In the genomic region with DNA sequence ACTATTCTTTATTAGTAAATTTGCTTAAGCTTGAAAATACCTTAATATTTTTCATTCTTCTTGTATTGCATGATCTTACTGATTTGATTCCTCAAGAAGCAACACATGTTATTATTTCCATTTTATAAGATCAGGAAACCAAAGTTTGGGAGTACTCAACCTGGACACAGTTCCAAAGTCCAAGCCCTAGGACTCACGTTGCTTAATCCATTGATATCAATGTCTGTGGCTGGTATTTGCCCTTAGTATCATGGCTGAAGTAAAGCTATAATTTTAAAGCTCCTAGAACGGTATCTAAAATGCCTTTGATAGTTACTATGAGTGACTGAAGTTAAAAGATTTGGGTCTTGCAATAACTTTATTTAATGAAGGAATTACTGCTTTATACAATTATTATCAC, we compare ENCODE assay signal across 34 cellular contexts.
"Had no signal": no experiment of that assay in that cellular context is flagged by ENCODE, and none has a peak within 500 bp of the region (broad histone marks: within the 10 kb centered on the region; RNA-seq: fewer than 3 reads in every experiment).

No MANE protein-coding gene starts in this region.

- H3K4me3 ChIP-seq: MG63 had no signal

- H3K27me3 ChIP-seq: MG63 had no signal

- H3K9ac ChIP-seq: KMS-11 had no signal

- DNase-seq: Karpas-422, Kasumi-1, KG1, MG63, MM.1S, MV-4-11, NCI-H1048, NCI-H1092, NCI-H1092 treated with DMSO at 0.1 percent for 48 hours, NCI-H1105, NCI-H1105 treated with DMSO at 0.1 percent for 48 hours, NCI-H1417, NCI-H1417 treated with DMSO at 0.1 percent for 48 hours, NCI-H1436, NCI-H1436 treated with DMSO at 0.1 percent for 48 hours, NCI-H146, NCI-H1694, NCI-H1694 treated with DMSO at 0.1 percent for 48 hours, NCI-H187, NCI-H187 treated with DMSO at 0.1 percent for 48 hours, NCI-H1930, NCI-H2029, NCI-H2029 treated with DMSO at 0.1 percent for 48 hours, NCI-H2081, NCI-H2081 treated with DMSO at 0.1 percent for 48 hours, NCI-H2107, NCI-H2171, NCI-H2171 treated with DMSO at 0.1 percent for 48 hours, NCI-H2227 treated with DMSO at 0.1 percent for 48 hours, NCI-H226, NCI-H345, NCI-H446, NCI-H446 treated with DMSO at 0.1 percent for 48 hours had no signal

- H3K36me3 ChIP-seq: MG63 had no signal

- H3K9me3 ChIP-seq: MG63 had no signal

- H3K4me2 ChIP-seq: KMS-11 had no signal

- H3K27ac ChIP-seq: KMS-11 had no signal
